ENCODE assay signal across 17 cellular contexts in the genomic region with DNA sequence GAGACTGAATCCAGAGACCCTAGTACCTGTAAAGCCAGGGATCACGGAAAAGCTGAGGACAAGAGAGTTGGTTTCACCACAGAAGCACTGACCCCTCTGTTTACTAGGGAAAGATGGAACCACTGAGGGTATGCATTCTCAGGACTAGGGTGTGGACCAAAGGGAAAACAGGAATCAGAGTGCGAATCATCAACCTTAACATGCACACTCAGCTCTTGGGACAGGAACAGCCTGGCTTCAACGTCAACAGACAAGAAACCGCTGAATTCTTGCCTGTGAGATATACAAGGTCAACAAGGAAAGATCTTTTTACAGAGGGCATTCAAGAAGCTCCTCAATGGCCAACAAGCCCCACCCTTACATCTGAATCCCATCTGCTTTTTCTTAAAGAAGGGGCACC. TPM values are rescaled to one million over a fixed set of nuclear protein-coding genes. Genes with fewer than 3 reads are reported as not detected.
DNase-seq lines count a peak whose midpoint lies in the region; ATAC-seq and TF ChIP-seq lines count a peak whose summit lies in the region.
"Had no signal": no experiment of that assay in that cellular context is flagged by ENCODE, and none has a peak within 500 bp of the region (broad histone marks: within the 10 kb centered on the region; RNA-seq: fewer than 3 reads in every experiment).

No MANE protein-coding gene starts in this region.

- H3K4me1 ChIP-seq in sigmoid colon: peaks cover 0 to 65% (median 58%) of the 10 kb centered on the region in 4 donors
- no peaks in the 10 kb centered on the region for H3K4me1 ChIP-seq in effector memory CD4-positive, alpha-beta T cell (ENCODE audit: control insufficient read depth, insufficient read depth, low read length, poor library complexity, severe bottlenecking)
- H3K4me1 ChIP-seq: colonic mucosa had no signal

- ATAC-seq in GM18505 (IDR thresholded peaks at IDR 0.05; ENCODE audit: unreplicated experiment): no peak
- ATAC-seq in GM18517 (IDR thresholded peaks at IDR 0.05; ENCODE audit: unreplicated experiment): no peak
- ATAC-seq: CD8-positive, alpha-beta T cell; Panc1; stimulated activated memory B cell treated with anti-CD40 and anti-IgM and Interleukin-4, amounts not matched to agents 10 μg/mL and 1 μg/mL and 100 μg/mL, for 72 hours had no signal

- intact Hi-C loops in sigmoid colon (cut with DNase I): no loop called here

- no peak overlapping the region for H3K4me3 ChIP-seq in astrocyte of the spinal cord (ENCODE audit: low read depth, low read length)
- H3K4me3 ChIP-seq in sigmoid colon: no peak overlapping the region
- H3K4me3 ChIP-seq in effector memory CD4-positive, alpha-beta T cell (ENCODE audit: insufficient read depth, low read depth, low read length, poor library complexity, severe bottlenecking): no peak overlapping the region
- H3K4me3 ChIP-seq: colonic mucosa had no signal

- no peaks in the 10 kb centered on the region for H3K9me3 ChIP-seq in sigmoid colon
- no peaks in the 10 kb centered on the region for H3K9me3 ChIP-seq in effector memory CD4-positive, alpha-beta T cell (ENCODE audit: control insufficient read depth, low read length)
- H3K9me3 ChIP-seq: colonic mucosa had no signal

- peak overlapping the region; percentile 50 to 100 (median 62) for H3K27ac ChIP-seq in sigmoid colon
- H3K27ac ChIP-seq in effector memory CD4-positive, alpha-beta T cell (ENCODE audit: insufficient read depth, low read length, poor library complexity, severe bottlenecking): no peak overlapping the region
- H3K27ac ChIP-seq: colonic mucosa had no signal

- WGBS in sigmoid colon, 2 donors: 55 to 78% methylated on average over 4 of the region's 4 CpGs

- no peak for TF ChIP-seq CTCF in astrocyte of the spinal cord (IDR thresholded peaks at IDR 0.05; ENCODE audit: low read depth, low read length)
- no peak for TF ChIP-seq CTCF in sigmoid colon (IDR thresholded peaks at IDR 0.05)

- no peak for TF ChIP-seq EP300 in sigmoid colon (IDR thresholded peaks at IDR 0.05)

- in situ Hi-C loops in astrocyte of the spinal cord (cut with HindIII; ENCODE audit: low sequenced_read_pairs): no loop called here

- H3K27me3 ChIP-seq in sigmoid colon: no peaks in the 10 kb centered on the region
- H3K27me3 ChIP-seq in effector memory CD4-positive, alpha-beta T cell (replicated peaks; ENCODE audit: control insufficient read depth, insufficient read depth, low read length, poor library complexity, severe bottlenecking): no peaks in the 10 kb centered on the region
- H3K27me3 ChIP-seq: colonic mucosa had no signal

- peak; percentile 64 for DNase-seq in ELR (ENCODE audit: low read depth)
- DNase-seq in astrocyte of the spinal cord (ENCODE audit: low read depth, low spot score): peak; percentile 63
- DNase-seq in iPS-NIHi11 (ENCODE audit: low spot score): peak; percentile 1
- DNase-seq in sigmoid colon: no peak
- no peak for DNase-seq in A172 (ENCODE audit: low spot score)
- DNase-seq in effector memory CD4-positive, alpha-beta T cell: no peak
- DNase-seq: activated CD8-positive, alpha-beta memory T cell treated with anti-CD3 and anti-CD28 coated beads for 24 hours; activated naive CD4-positive, alpha-beta T cell treated with anti-CD3 and anti-CD28 coated beads for 36 hours; CD8-positive, alpha-beta T cell; colonic mucosa; NCI-H446; posterior cingulate gyrus; stimulated activated CD4-positive, alpha-beta T cell treated with anti-CD3 and anti-CD28 coated beads, Interleukin-2, amount 100 ng/mL, for 48 hours had no signal

- TF ChIP-seq POLR2A in sigmoid colon (IDR thresholded peaks at IDR 0.05) (no peak), GM18505 (IDR thresholded peaks at IDR 0.05; ENCODE audit: borderline replicate concordance, extremely low read depth, insufficient read depth, insufficient read length) (no peak)

- H3K36me3 ChIP-seq in sigmoid colon: peaks cover 0 to 13% (median 4%) of the 10 kb centered on the region in 4 donors
- H3K36me3 ChIP-seq in effector memory CD4-positive, alpha-beta T cell (ENCODE audit: control insufficient read depth, insufficient read depth, low read length): no peaks in the 10 kb centered on the region
- H3K36me3 ChIP-seq: colonic mucosa had no signal

RNA-seq across cellular contexts. Expression of a gene that starts 14.9 kb away (rescaled TPM):
- 100 to 1,000 TPM in 1 of 4 donors, 10 to 100 TPM in 3; 32.5 to 187 (median 59.9) TPM for total RNA-seq in sigmoid colon
- polyA plus RNA-seq in sigmoid colon: 10 to 100 TPM; 12.6 to 61.8 (median 19.9) TPM
- total RNA-seq in A172 (2014; rRNA removed; shearing (Covaris generic)): 15.0 and 17.4 TPM in 2 replicates

Comparison
In these comparisons a context has a peak if more than half of its experiments do, and no peak if none do; other contexts are left out.
1. DNase-seq: peak in ELR (single experiment), astrocyte of the spinal cord (single experiment) and iPS-NIHi11 (single experiment); none in sigmoid colon (single experiment), A172 (single experiment) and effector memory CD4-positive, alpha-beta T cell (0 of 3).